9 cellular contexts compared by ENCODE assay signal in the genomic region with DNA sequence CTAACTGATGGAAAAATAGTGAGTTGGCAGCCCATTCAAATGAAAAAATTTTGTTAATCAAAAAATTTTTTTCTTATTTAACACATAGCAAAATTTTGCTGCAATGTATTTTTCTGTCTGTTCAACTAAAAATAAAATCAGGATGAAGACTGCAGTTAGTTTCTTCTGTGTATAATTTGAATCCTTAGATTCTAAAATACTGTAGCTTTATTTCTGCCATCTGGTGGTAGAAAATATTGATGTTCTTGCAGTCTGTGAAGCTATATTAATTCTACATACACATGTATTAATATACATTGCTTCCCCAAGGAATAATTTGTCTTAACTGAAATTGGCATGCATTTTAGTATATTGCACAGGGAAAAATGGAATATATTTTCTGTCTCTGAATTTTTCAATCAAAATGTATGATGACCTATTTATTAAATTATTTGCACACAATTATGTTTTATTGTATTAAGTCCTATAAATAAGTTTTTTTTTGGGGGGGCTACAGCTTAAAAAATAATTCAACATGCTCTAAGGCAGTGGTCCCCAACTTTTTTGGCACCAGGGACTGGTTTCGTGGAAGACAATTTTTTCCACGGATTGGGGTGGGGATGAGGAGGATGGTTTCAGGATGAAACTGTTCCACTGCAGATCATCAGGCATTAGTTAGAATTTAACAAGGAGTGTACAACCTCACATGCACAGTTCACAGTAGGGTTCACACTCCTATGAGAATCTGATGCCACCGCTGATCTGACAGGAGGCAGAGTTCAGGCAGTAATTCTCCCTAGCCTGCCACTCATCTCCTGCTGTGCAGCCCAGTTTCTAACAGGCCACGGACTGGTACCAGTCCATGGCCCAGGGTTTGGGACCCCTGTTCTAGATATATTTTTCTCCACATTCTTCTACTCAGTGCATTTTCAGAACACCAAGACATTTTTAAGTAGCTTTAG.
DNase-seq lines count a peak whose midpoint lies in the region; ATAC-seq and TF ChIP-seq lines count a peak whose summit lies in the region.
"Had no signal": no experiment of that assay in that cellular context is flagged by ENCODE, and none has a peak within 500 bp of the region (broad histone marks: within the 10 kb centered on the region; RNA-seq: fewer than 3 reads in every experiment).

No MANE protein-coding gene starts in this region.

- H3K27me3 Mint-ChIP-seq in HFFc6 (ENCODE audit: insufficient read depth): no peaks in the 10 kb centered on the region

- TF ChIP-seq CTCF in AG09319 (IDR thresholded peaks at IDR 0.05; ENCODE audit: low read depth, low read length) (peak; percentile 46), HFFc6 (IDR thresholded peaks at IDR 0.05) (peak; percentile 87)

- DNase-seq in AG09319 (ENCODE audit: extremely low read depth, low read depth): no peak
- DNase-seq in HFFc6: peak; percentile 55
- DNase-seq in SKM-1 (lab: John Stamatoyannopoulos, UW; ENCODE audit: unreplicated experiment): peak; percentile 6
- peak; percentile 79 for DNase-seq in inferior parietal cortex (ENCODE audit: extremely low spot score)
- no peak for DNase-seq in activated CD4-positive, alpha-beta T cell treated with anti-CD3 and anti-CD28 coated beads, Interleukin-2, amount 50 U/mL, for 48 hours

- no peaks in the 10 kb centered on the region for H3K9me3 Mint-ChIP-seq in HFFc6
- H3K9me3 Mint-ChIP-seq: activated naive CD4-positive, alpha-beta T cell treated with anti-CD3 and anti-CD28 coated beads, Interleukin-2, amount 50 U/mL, for 24 hours had no signal

- no peaks in the 10 kb centered on the region for H3K36me3 Mint-ChIP-seq in HFFc6 (ENCODE audit: low read depth)
- H3K36me3 Mint-ChIP-seq: activated naive CD4-positive, alpha-beta T cell treated with anti-CD3 and anti-CD28 coated beads, Interleukin-2, amount 50 U/mL, for 24 hours had no signal

- peaks cover 3% of the 10 kb centered on the region for H3K4me1 Mint-ChIP-seq in HFFc6 (ENCODE audit: low read depth)
- H3K4me1 Mint-ChIP-seq: activated naive CD4-positive, alpha-beta T cell treated with anti-CD3 and anti-CD28 coated beads, Interleukin-2, amount 50 U/mL, for 24 hours had no signal

- no peak overlapping the region for H3K27ac Mint-ChIP-seq in HFFc6
- H3K27ac Mint-ChIP-seq: activated naive CD4-positive, alpha-beta T cell treated with anti-CD3 and anti-CD28 coated beads, Interleukin-2, amount 50 U/mL, for 24 hours had no signal

- H3K4me3 Mint-ChIP-seq in HFFc6: no peak overlapping the region
- H3K4me3 Mint-ChIP-seq: activated naive CD4-positive, alpha-beta T cell treated with anti-CD3 and anti-CD28 coated beads, Interleukin-2, amount 50 U/mL, for 24 hours had no signal

- ATAC-seq in GM21528 (IDR thresholded peaks at IDR 0.05; ENCODE audit: low FRiP score, unreplicated experiment) (no peak), GM19035 (IDR thresholded peaks at IDR 0.05; ENCODE audit: unreplicated experiment) (no peak), HG02678 (IDR thresholded peaks at IDR 0.05; ENCODE audit: unreplicated experiment) (no peak)

Comparison
In these comparisons a context has a peak if more than half of its experiments do, and no peak if none do; other contexts are left out.
1. DNase-seq: peak in HFFc6 (single experiment), SKM-1 (single experiment) and inferior parietal cortex (single experiment); none in AG09319 (single experiment) and activated CD4-positive, alpha-beta T cell treated with anti-CD3 and anti-CD28 coated beads, Interleukin-2, amount 50 U/mL, for 48 hours (0 of 2).